In the genomic region with DNA sequence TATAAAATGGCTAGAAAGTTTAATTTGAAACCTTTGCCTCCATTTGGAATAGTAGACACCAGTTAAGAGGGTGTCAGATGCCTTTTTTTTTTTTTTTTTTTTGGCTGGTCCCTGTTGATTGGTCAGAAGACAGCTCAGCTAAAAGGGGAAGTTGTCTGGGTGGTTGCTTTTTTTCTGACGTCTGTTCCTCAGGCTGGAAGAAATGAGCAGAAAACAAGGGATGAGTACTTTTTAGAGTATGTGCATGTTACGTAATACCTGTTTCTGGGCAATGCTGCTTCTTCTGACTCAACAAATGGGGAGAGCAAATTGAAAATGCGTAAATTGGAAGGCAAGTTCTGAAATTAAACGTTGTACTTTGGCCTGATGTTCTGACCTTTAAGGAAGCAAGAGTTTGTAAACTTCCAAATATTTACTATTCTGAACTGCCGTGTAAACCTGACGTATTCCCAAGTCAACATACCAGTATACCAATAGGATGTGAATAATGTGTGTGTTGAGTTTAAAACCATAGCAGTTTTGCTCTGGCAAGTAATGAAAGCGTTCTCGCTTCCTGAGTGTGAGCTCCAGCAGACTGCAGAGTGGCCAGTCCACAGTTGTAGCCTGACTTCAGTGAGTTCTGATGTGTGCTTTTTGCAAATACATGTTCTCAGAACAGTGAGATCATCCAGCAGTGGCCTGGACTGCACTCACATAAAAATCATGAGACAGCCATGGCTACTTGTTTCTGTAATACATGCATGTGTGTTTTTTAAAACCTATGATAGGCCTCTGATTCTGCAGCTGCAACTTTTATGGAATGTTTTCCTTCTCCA, we compare ENCODE assay signal across 8 cellular contexts. TPM values are rescaled to one million over a fixed set of nuclear protein-coding genes. Genes with fewer than 3 reads are reported as not detected.
DNase-seq lines count a peak whose midpoint lies in the region; ATAC-seq and TF ChIP-seq lines count a peak whose summit lies in the region.

No MANE protein-coding gene starts in this region.

- no peak for TF ChIP-seq CTCF in BJ (IDR thresholded peaks at IDR 0.05; ENCODE audit: insufficient read depth, low read depth, low read length)
- no peak for TF ChIP-seq CTCF in suprapubic skin (IDR thresholded peaks at IDR 0.05)

- H3K27me3 ChIP-seq in BJ (ENCODE audit: control insufficient read depth, insufficient read depth, low read length) (no peaks in the 10 kb centered on the region), HUES64 (ENCODE audit: insufficient read depth, low read length) (no peaks in the 10 kb centered on the region), iPS-18a (ENCODE audit: control insufficient read depth, insufficient read depth, low read length) (no peaks in the 10 kb centered on the region), suprapubic skin (no peaks in the 10 kb centered on the region)

- TF ChIP-seq POLR2A in suprapubic skin (IDR thresholded peaks at IDR 0.05) = no peak

- DNase-seq in BJ (ENCODE audit: low read depth) (peak; percentile 43), suprapubic skin (ENCODE audit: low spot score in 2 of 2) (no peak), islet precursor cell (no peak), GM19240 (ENCODE audit: insufficient read length, low spot score) (no peak)
- no peak for DNase-seq in activated T-helper 2 cell treated with anti-CD3 and anti-CD28 coated beads, Interferon-gamma antibody, Interleukin-2, Interleukin-4, amounts not matched to agents 10 μg/mL and 5 μg/mL and 100 μg/mL, durations not matched to agents 14 hours and 24 hours and 36 hours (ENCODE audit: low spot score)

- no peak overlapping the region for H3K9ac ChIP-seq in HUES64 (ENCODE audit: low read depth, low read length)
- H3K9ac ChIP-seq in iPS-18a (ENCODE audit: low read length) = no peak overlapping the region

- no peak for TF ChIP-seq EP300 in suprapubic skin (IDR thresholded peaks at IDR 0.05)

- no peaks in the 10 kb centered on the region for H3K36me3 ChIP-seq in BJ (ENCODE audit: control insufficient read depth, insufficient read depth, low read length)
- peaks cover 21% of the 10 kb centered on the region for H3K36me3 ChIP-seq in HUES64 (ENCODE audit: insufficient read depth, low read length)
- peaks cover 11% of the 10 kb centered on the region for H3K36me3 ChIP-seq in iPS-18a (ENCODE audit: control insufficient read depth, low read depth, low read length)
- H3K36me3 ChIP-seq in suprapubic skin = no peaks in the 10 kb centered on the region

- peaks cover 28% of the 10 kb centered on the region for H3K4me1 Mint-ChIP-seq in activated T-helper 2 cell treated with anti-CD3 and anti-CD28 coated beads, Interferon-gamma antibody, Interleukin-2, Interleukin-4, amounts not matched to agents 10 μg/mL and 5 μg/mL and 100 μg/mL, durations not matched to agents 14 hours and 24 hours and 36 hours (ENCODE audit: low read depth)

- ATAC-seq in HG03342 (IDR thresholded peaks at IDR 0.05; ENCODE audit: unreplicated experiment) = no peak

- intact Hi-C loops in activated T-helper 2 cell treated with anti-CD3 and anti-CD28 coated beads, Interferon-gamma antibody, Interleukin-2, Interleukin-4, amounts not matched to agents 10 μg/mL and 5 μg/mL and 100 μg/mL, durations not matched to agents 14 hours and 24 hours and 36 hours (cut with micrococcal nuclease) = loop anchor here (5.0 kb wide), 1 partner anchor 368 kb away; no protein-coding TSS in a partner anchor

- CTCF ChIA-PET in BJ (lab: Yijun Ruan, JAX) = interaction anchor here (0.8 to 3.1 kb wide), 3 partner anchors 9 to 117 kb away, joined by 3 to 29 read pairs (median 4); no protein-coding TSS in a partner anchor

- peak overlapping the region; percentile 90 for H3K4me3 Mint-ChIP-seq in activated T-helper 2 cell treated with anti-CD3 and anti-CD28 coated beads, Interferon-gamma antibody, Interleukin-2, Interleukin-4, amounts not matched to agents 10 μg/mL and 5 μg/mL and 100 μg/mL, durations not matched to agents 14 hours and 24 hours and 36 hours (ENCODE audit: low read depth)

- H3K4me3 ChIP-seq in BJ (ENCODE audit: low read depth, low read length) (no peak overlapping the region; the same call in 1 of the 2 replicates), HUES64 (ENCODE audit: low read length) (peak overlapping the region; percentile 86; the same call in 1 of the 2 replicates), iPS-18a (ENCODE audit: low read length) (peak overlapping the region; percentile 88), suprapubic skin (peak overlapping the region; percentile 64)

- H3K27ac Mint-ChIP-seq in activated T-helper 2 cell treated with anti-CD3 and anti-CD28 coated beads, Interferon-gamma antibody, Interleukin-2, Interleukin-4, amounts not matched to agents 10 μg/mL and 5 μg/mL and 100 μg/mL, durations not matched to agents 14 hours and 24 hours and 36 hours = peak overlapping the region; percentile 86

- WGBS in HUES64 = 89% methylated on average over 6 of the region's 8 CpGs
- 59% methylated on average over 8 of the region's 8 CpGs for WGBS in suprapubic skin

- H3K9me3 ChIP-seq in HUES64 (ENCODE audit: insufficient read depth, low read depth, low read length) (no peaks in the 10 kb centered on the region), iPS-18a (ENCODE audit: control insufficient read depth, low read depth, low read length) (no peaks in the 10 kb centered on the region), suprapubic skin (no peaks in the 10 kb centered on the region)

- H3K9me3 Mint-ChIP-seq in activated T-helper 2 cell treated with anti-CD3 and anti-CD28 coated beads, Interferon-gamma antibody, Interleukin-2, Interleukin-4, amounts not matched to agents 10 μg/mL and 5 μg/mL and 100 μg/mL, durations not matched to agents 14 hours and 24 hours and 36 hours = no peaks in the 10 kb centered on the region

- H3K4me1 ChIP-seq in HUES64 (ENCODE audit: insufficient read depth, low read length) (no peaks in the 10 kb centered on the region; the same call in 1 of the 2 replicates), iPS-18a (ENCODE audit: control insufficient read depth, low read depth, low read length) (peaks cover 4% of the 10 kb centered on the region), suprapubic skin (peaks cover 4% of the 10 kb centered on the region)

- no peaks in the 10 kb centered on the region for H3K27me3 Mint-ChIP-seq in activated T-helper 2 cell treated with anti-CD3 and anti-CD28 coated beads, Interferon-gamma antibody, Interleukin-2, Interleukin-4, amounts not matched to agents 10 μg/mL and 5 μg/mL and 100 μg/mL, durations not matched to agents 14 hours and 24 hours and 36 hours (ENCODE audit: low read depth)

- H3K27ac ChIP-seq in HUES64 (ENCODE audit: low read depth, low read length) (no peak overlapping the region), iPS-18a (ENCODE audit: low read length) (no peak overlapping the region), suprapubic skin (peak overlapping the region; percentile 93)

- POLR2A ChIA-PET in BJ (lab: Charles Lee) = interaction anchor here (0.6 to 0.7 kb wide), 2 partner anchors 42 to 641 kb away, joined by 4 to 5 read pairs; no protein-coding TSS in a partner anchor

- H3K36me3 Mint-ChIP-seq in activated T-helper 2 cell treated with anti-CD3 and anti-CD28 coated beads, Interferon-gamma antibody, Interleukin-2, Interleukin-4, amounts not matched to agents 10 μg/mL and 5 μg/mL and 100 μg/mL, durations not matched to agents 14 hours and 24 hours and 36 hours (ENCODE audit: low read depth) = peaks cover 29% of the 10 kb centered on the region

RNA-seq across cellular contexts. Expression of a gene that starts 1.7 kb away (rescaled TPM):
- polyA plus RNA-seq in BJ (2011; rRNA removed) = 46.1 and 76.0 TPM in 2 replicates
- polyA minus RNA-seq in BJ (2011; rRNA and poly(A)+ RNA removed) = 14.7 and 24.4 TPM in 2 replicates
- polyA plus RNA-seq in HUES64 (2013, experiment 1 of 2) = 46.4 TPM
- polyA plus RNA-seq in HUES64 (2013, experiment 2 of 2) = 70.9 TPM
- 76.7 and 78.8 TPM in 2 replicates for total RNA-seq in activated T-helper 2 cell treated with anti-CD3 and anti-CD28 coated beads, Interferon-gamma antibody, Interleukin-2, Interleukin-4, amounts not matched to agents 10 μg/mL and 5 μg/mL and 100 μg/mL, durations not matched to agents 14 hours and 24 hours and 36 hours
- total RNA-seq in suprapubic skin = 100 to 1,000 TPM; 131 to 357 (median 202) TPM

RNA-seq across cellular contexts. Expression of a gene that starts 41.6 kb away (rescaled TPM):
- 27.7 and 52.8 TPM in 2 replicates for polyA plus RNA-seq in BJ (2011; rRNA removed)
- polyA minus RNA-seq in BJ (2011; rRNA and poly(A)+ RNA removed) = 17.8 and 18.5 TPM in 2 replicates
- polyA plus RNA-seq in HUES64 (2013, experiment 1 of 2) = 25.7 TPM
- polyA plus RNA-seq in HUES64 (2013, experiment 2 of 2) = 25.7 TPM
- total RNA-seq in activated T-helper 2 cell treated with anti-CD3 and anti-CD28 coated beads, Interferon-gamma antibody, Interleukin-2, Interleukin-4, amounts not matched to agents 10 μg/mL and 5 μg/mL and 100 μg/mL, durations not matched to agents 14 hours and 24 hours and 36 hours = 75.2 and 76.0 TPM in 2 replicates
- 10 to 100 TPM; 14.9 to 18.5 (median 16.2) TPM for total RNA-seq in suprapubic skin
